ENCODE assay signal across 1 cellular context in the genomic region with DNA sequence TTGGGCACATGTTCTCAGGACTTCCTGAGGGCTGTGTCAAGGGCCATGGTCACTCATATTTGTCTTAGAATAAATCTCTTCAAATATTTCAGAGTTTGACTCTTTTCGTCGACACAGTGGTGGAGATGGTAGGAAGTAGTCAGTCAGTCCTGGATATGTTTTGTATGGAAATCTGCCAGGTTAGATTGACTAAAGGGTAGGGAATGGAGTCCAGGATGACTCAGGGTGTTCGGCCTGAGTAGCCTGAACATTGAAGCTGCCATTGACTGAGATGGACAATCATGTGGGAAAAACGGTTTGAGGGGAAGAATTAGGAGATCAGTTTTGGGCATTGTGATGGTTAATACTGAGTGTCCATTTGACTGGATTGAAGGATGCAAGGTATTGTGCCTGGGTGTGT.
TF ChIP-seq lines count a peak whose summit lies in the region.

No MANE protein-coding gene starts in this region.

TF ChIP-seq in HCT116, 20 proteins besides CTCF, POLR2A, EP300 and RAD21 (continued from another document):
- TF ChIP-seq YY1 (IDR thresholded peaks at IDR 0.05; ENCODE audit: extremely low read depth, insufficient replicate concordance, low read depth, low read length), result no peak
- TF ChIP-seq SIN3A (IDR thresholded peaks at IDR 0.05; ENCODE audit: low read depth), result no peak
- TF ChIP-seq EGR1 (IDR thresholded peaks at IDR 0.05; ENCODE audit: low read depth), result no peak
- TF ChIP-seq EZH2phosphoT487 (IDR thresholded peaks at IDR 0.05; ENCODE audit: borderline replicate concordance), result no peak
- no peak for TF ChIP-seq TCF7L2 (IDR thresholded peaks at IDR 0.05; ENCODE audit: borderline replicate concordance, extremely low read depth, insufficient read depth, insufficient read length)
- TF ChIP-seq, protein P1, sequence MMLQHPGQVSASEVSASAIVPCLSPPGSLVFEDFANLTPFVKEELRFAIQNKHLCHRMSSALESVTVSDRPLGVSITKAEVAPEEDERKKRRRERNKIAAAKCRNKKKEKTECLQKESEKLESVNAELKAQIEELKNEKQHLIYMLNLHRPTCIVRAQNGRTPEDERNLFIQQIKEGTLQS (IDR thresholded peaks at IDR 0.05), result no peak
- TF ChIP-seq, protein P2, sequence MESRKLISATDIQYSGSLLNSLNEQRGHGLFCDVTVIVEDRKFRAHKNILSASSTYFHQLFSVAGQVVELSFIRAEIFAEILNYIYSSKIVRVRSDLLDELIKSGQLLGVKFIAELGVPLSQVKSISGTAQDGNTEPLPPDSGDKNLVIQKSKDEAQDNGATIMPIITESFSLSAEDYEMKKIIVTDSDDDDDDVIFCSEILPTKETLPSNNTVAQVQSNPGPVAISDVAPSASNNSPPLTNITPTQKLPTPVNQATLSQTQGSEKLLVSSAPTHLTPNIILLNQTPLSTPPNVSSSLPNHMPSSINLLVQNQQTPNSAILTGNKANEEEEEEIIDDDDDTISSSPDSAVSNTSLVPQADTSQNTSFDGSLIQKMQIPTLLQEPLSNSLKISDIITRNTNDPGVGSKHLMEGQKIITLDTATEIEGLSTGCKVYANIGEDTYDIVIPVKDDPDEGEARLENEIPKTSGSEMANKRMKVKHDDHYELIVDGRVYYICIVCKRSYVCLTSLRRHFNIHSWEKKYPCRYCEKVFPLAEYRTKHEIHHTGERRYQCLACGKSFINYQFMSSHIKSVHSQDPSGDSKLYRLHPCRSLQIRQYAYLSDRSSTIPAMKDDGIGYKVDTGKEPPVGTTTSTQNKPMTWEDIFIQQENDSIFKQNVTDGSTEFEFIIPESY (IDR thresholded peaks at IDR 0.05; ENCODE audit: extremely low read depth, insufficient replicate concordance, low read length), result no peak
- TF ChIP-seq ZFX (IDR thresholded peaks at IDR 0.05), result no peak
- no peak for TF ChIP-seq POLR2AphosphoS5 (IDR thresholded peaks at IDR 0.05; ENCODE audit: low read depth, low read length)
